9 cellular contexts compared by ENCODE assay signal in genomic region chr22:21713428-21714058, GRCh38. TPM values are rescaled to one million over a fixed set of nuclear protein-coding genes. Genes with fewer than 3 reads are reported as not detected.
DNase-seq lines count a peak whose midpoint lies in the region; ATAC-seq, FAIRE-seq and TF ChIP-seq lines count a peak whose summit lies in the region.
"Had no signal": no experiment of that assay in that cellular context is flagged by ENCODE, and none has a peak within 500 bp of the region (broad histone marks: within the 10 kb centered on the region; RNA-seq: fewer than 3 reads in every experiment).

No MANE protein-coding gene starts in this region.

- peak overlapping the region; percentile 67 for H2AFZ ChIP-seq in astrocyte (ENCODE audit: low read depth, low read length)

- no peak for FAIRE-seq in astrocyte (lab: Jason Lieb, UNC)

- H3K4me3 ChIP-seq in astrocyte (ENCODE audit: insufficient read depth, low read depth, low read length): no peak overlapping the region
- H3K4me3 ChIP-seq: BLaER1 treated with 17β-estradiol and CSF1 and Interleukin-3, amounts not matched to agents 10 nM and 100 nM had no signal

- no peaks in the 10 kb centered on the region for H3K79me2 ChIP-seq in astrocyte (ENCODE audit: insufficient read depth, low read length)

- no peaks in the 10 kb centered on the region for H4K20me1 ChIP-seq in astrocyte (ENCODE audit: insufficient read depth, low read length)

- H3K9me3 Mint-ChIP-seq in astrocyte (ENCODE audit: unreplicated experiment) (no peaks in the 10 kb centered on the region), mesothelial cell of epicardium (no peaks in the 10 kb centered on the region)
- no peaks in the 10 kb centered on the region for H3K9me3 Mint-ChIP-seq in T-helper 2 cell treated with Interferon-gamma antibody and Interleukin-4, amounts not matched to agents 5 μg/mL and 100 μg/mL, for 36 hours

- H3K27ac Mint-ChIP-seq in astrocyte (ENCODE audit: unreplicated experiment) (no peak overlapping the region), mesothelial cell of epicardium (peak overlapping the region; percentile 78)
- H3K27ac Mint-ChIP-seq in T-helper 2 cell treated with Interferon-gamma antibody and Interleukin-4, amounts not matched to agents 5 μg/mL and 100 μg/mL, for 36 hours: no peak overlapping the region

- H3K36me3 Mint-ChIP-seq in astrocyte (ENCODE audit: low read depth, unreplicated experiment) (no peaks in the 10 kb centered on the region), mesothelial cell of epicardium (peaks cover 10% of the 10 kb centered on the region)
- H3K36me3 Mint-ChIP-seq in T-helper 2 cell treated with Interferon-gamma antibody and Interleukin-4, amounts not matched to agents 5 μg/mL and 100 μg/mL, for 36 hours (ENCODE audit: low read depth): no peaks in the 10 kb centered on the region

- intact Hi-C loops in Right ventricle myocardium superior (cut with DNase I) (loop anchor here (2.0 to 5.0 kb wide), 2 partner anchors 225 to 239 kb away; partner anchors contain the start of gene PPM1F), Right ventricle myocardium inferior (cut with DNase I) (loop anchor here (1.0 to 10.0 kb wide), 3 partner anchors 151 to 239 kb away; partner anchors contain the start of genes MAPK1 and PPM1F)

- H3K4me3 Mint-ChIP-seq in astrocyte (ENCODE audit: unreplicated experiment) (no peak overlapping the region), mesothelial cell of epicardium (peak overlapping the region; percentile 15)
- H3K4me3 Mint-ChIP-seq in T-helper 2 cell treated with Interferon-gamma antibody and Interleukin-4, amounts not matched to agents 5 μg/mL and 100 μg/mL, for 36 hours: no peak overlapping the region

- no peaks in the 10 kb centered on the region for H3K27me3 ChIP-seq in astrocyte (ENCODE audit: insufficient read depth, low read length)
- H3K27me3 ChIP-seq: BLaER1 treated with 17β-estradiol and CSF1 and Interleukin-3, amounts not matched to agents 10 nM and 100 nM had no signal

- no peaks in the 10 kb centered on the region for H3K36me3 ChIP-seq in astrocyte (ENCODE audit: insufficient read depth, low read length)

- H3K27me3 Mint-ChIP-seq in astrocyte (ENCODE audit: low read depth, unreplicated experiment) (peaks cover 5% of the 10 kb centered on the region), mesothelial cell of epicardium (ENCODE audit: low read depth) (no peaks in the 10 kb centered on the region)
- H3K27me3 Mint-ChIP-seq in T-helper 2 cell treated with Interferon-gamma antibody and Interleukin-4, amounts not matched to agents 5 μg/mL and 100 μg/mL, for 36 hours (ENCODE audit: low read depth): no peaks in the 10 kb centered on the region

- no peak overlapping the region for H3K27ac ChIP-seq in astrocyte (ENCODE audit: low read depth, low read length)

- H3K4me1 Mint-ChIP-seq in astrocyte (ENCODE audit: low read depth, unreplicated experiment) (peaks cover 6% of the 10 kb centered on the region), mesothelial cell of epicardium (peaks cover 28% of the 10 kb centered on the region)
- H3K4me1 Mint-ChIP-seq in T-helper 2 cell treated with Interferon-gamma antibody and Interleukin-4, amounts not matched to agents 5 μg/mL and 100 μg/mL, for 36 hours (ENCODE audit: low read depth): no peaks in the 10 kb centered on the region

- DNase-seq in Right ventricle myocardium superior (peak; percentile 18), Right ventricle myocardium inferior (ENCODE audit: missing footprints) (no peak), astrocyte (ENCODE audit: low read depth) (no peak), mesothelial cell of epicardium (ENCODE audit: low spot score in 2 of 2, unreplicated experiment in 2 of 2) (no peak), superior temporal gyrus (ENCODE audit: extremely low spot score) (no peak), NCI-H187 treated with DMSO at 0.1 percent for 48 hours (lab: John Stamatoyannopoulos, UW) (no peak)
- DNase-seq in T-helper 2 cell treated with Interferon-gamma antibody and Interleukin-4, amounts not matched to agents 5 μg/mL and 100 μg/mL, for 36 hours (ENCODE audit: low spot score): no peak

- H3K9ac ChIP-seq in astrocyte (ENCODE audit: low read length): no peak overlapping the region
- H3K9ac ChIP-seq: BLaER1 treated with 17β-estradiol and CSF1 and Interleukin-3, amounts not matched to agents 10 nM and 100 nM had no signal

- no peak for ATAC-seq in Right ventricle myocardium superior (ENCODE audit: poor library complexity)
- no peak for ATAC-seq in Right ventricle myocardium inferior
- no peak for ATAC-seq in HG03097 (IDR thresholded peaks at IDR 0.05; ENCODE audit: low FRiP score, unreplicated experiment)

- no peaks in the 10 kb centered on the region for H3K9me3 ChIP-seq in astrocyte (ENCODE audit: insufficient read depth, low read depth, low read length)
- H3K9me3 ChIP-seq: BLaER1 treated with 17β-estradiol and CSF1 and Interleukin-3, amounts not matched to agents 10 nM and 100 nM had no signal

- TF ChIP-seq CTCF in astrocyte (IDR thresholded peaks at IDR 0.05; ENCODE audit: insufficient read depth, low read depth, low read length) (no peak), mesothelial cell of epicardium (IDR thresholded peaks at IDR 0.05; ENCODE audit: unreplicated experiment) (no peak)

- no peaks in the 10 kb centered on the region for H3K4me1 ChIP-seq in astrocyte (ENCODE audit: insufficient read depth, low read length)

- H3K4me2 ChIP-seq in astrocyte (ENCODE audit: low read length): peak overlapping the region; percentile 85
- H3K4me2 ChIP-seq: BLaER1 treated with 17β-estradiol and CSF1 and Interleukin-3, amounts not matched to agents 10 nM and 100 nM had no signal

RNA-seq across cellular contexts. Expression of gene YPEL1, which starts 22.1 kb away (rescaled TPM):
- total RNA-seq in Right ventricle myocardium superior (3.1 TPM), Right ventricle myocardium inferior (4.4 TPM), astrocyte (0.82 and 0.86 TPM in 2 replicates), mesothelial cell of epicardium (17.2 to 18.4 TPM (median 17.8 TPM) in 3 replicates)

RNA-seq across cellular contexts. Expression of gene PPIL2, which starts 47.7 kb away (rescaled TPM):
- total RNA-seq in Right ventricle myocardium superior (22.5 TPM), Right ventricle myocardium inferior (24.5 TPM), astrocyte (28.2 and 28.5 TPM in 2 replicates), mesothelial cell of epicardium (40.5 to 44.8 TPM (median 41.2 TPM) in 3 replicates)
